In genomic region chr1:154465621-154466020, GRCh38 we compare ENCODE assay signal across 16 cellular contexts. TPM values are rescaled to one million over a fixed set of nuclear protein-coding genes. Genes with fewer than 3 reads are reported as not detected.
DNase-seq lines count a peak whose midpoint lies in the region; ATAC-seq, FAIRE-seq and TF ChIP-seq lines count a peak whose summit lies in the region.
"Had no signal": no experiment of that assay in that cellular context is flagged by ENCODE, and none has a peak within 500 bp of the region (broad histone marks: within the 10 kb centered on the region; RNA-seq: fewer than 3 reads in every experiment).

No MANE protein-coding gene starts in this region.

- no TSS peak for BruUV-seq in K562 (replicated peaks; lab: Mats Ljungman, UMichigan)

- no peak overlapping the region for H4K91ac ChIP-seq in neuronal stem cell (ENCODE audit: low read depth, low read length, poor library complexity)

- no peak overlapping the region for H4K8ac ChIP-seq in neuronal stem cell (ENCODE audit: low read depth, low read length)

- TF ChIP-seq RAD21 in K562 (CRISPR knock-in tag; conservative IDR thresholded peaks at IDR 0.05 in 1 of 2, IDR thresholded peaks at IDR 0.05 in 1 of 2) = no peak

- peak overlapping the region; percentile 4 for H2AK5ac ChIP-seq in neuronal stem cell (ENCODE audit: low read depth, low read length)

- no peaks in the 10 kb centered on the region for H3K9me1 ChIP-seq in K562 (ENCODE audit: control insufficient read depth, insufficient read depth, low read length)

- no peak overlapping the region for H2BK15ac ChIP-seq in neuronal stem cell (ENCODE audit: low read length)

- H3K23ac ChIP-seq in neuronal stem cell (ENCODE audit: low read depth, low read length, poor library complexity) = no peak overlapping the region

- CTCF ChIA-PET in K562 (lab: Yijun Ruan, JAX; ENCODE audit: low intra/inter-chr PET ratio) = no interaction called here

- H3K9ac ChIP-seq in K562 (ENCODE audit: insufficient read depth in 1 of 2, low read depth in 2 of 2, low read length in 2 of 2) (no peak overlapping the region), neuronal stem cell (ENCODE audit: low read depth, low read length, poor library complexity) (no peak overlapping the region)

- no peak overlapping the region for H3K14ac ChIP-seq in neuronal stem cell (ENCODE audit: low read length)

- H3K27ac ChIP-seq in K562 (ENCODE audit: extremely low read depth, low read depth, low read length) (no peak overlapping the region), neuronal stem cell (replicated peaks; ENCODE audit: low read length) (no peak overlapping the region)
- H3K27ac ChIP-seq: brain microvascular endothelial cell had no signal

- H3K9me3 ChIP-seq in K562 (replicated peaks; ENCODE audit: control insufficient read depth, insufficient read depth, low read depth, low read length) = no peaks in the 10 kb centered on the region
- H3K9me3 ChIP-seq in neuronal stem cell (replicated peaks in 1 of 2; ENCODE audit: control insufficient read depth in 2 of 2, insufficient read depth in 1 of 2, low read depth in 1 of 2, low read length in 2 of 2) = no peaks in the 10 kb centered on the region
- H3K9me3 ChIP-seq: Caco-2 had no signal

- intact Hi-C loops in cardiac septum (cut with DNase I) = no loop called here
- intact Hi-C loops in left cardiac atrium (cut with DNase I) = no loop called here
- intact Hi-C loops in K562 (cut with micrococcal nuclease) = loop anchor here (2.0 to 10.0 kb wide), 4 partner anchors 58 to 271 kb away; partner anchors contain the start of genes HAX1, IL6R and TPM3

- H3K27me3 ChIP-seq in K562 (ENCODE audit: control insufficient read depth in 2 of 2, insufficient read depth in 2 of 2, low read length in 2 of 2) = peaks cover 0 to 7% of the 10 kb centered on the region in 2 experiments; a peak in 2 of 5 replicates
- no peaks in the 10 kb centered on the region for H3K27me3 ChIP-seq in neuronal stem cell (ENCODE audit: control insufficient read depth in 3 of 3, insufficient read depth in 3 of 3, low read depth in 1 of 3, low read length in 3 of 3)
- H3K27me3 ChIP-seq: brain microvascular endothelial cell had no signal

- no peak overlapping the region for H2BK120ac ChIP-seq in neuronal stem cell (ENCODE audit: low read depth, low read length)

- in situ Hi-C loops in K562 (cut with MboI) = no loop called here

- TF ChIP-seq CTCF in K562 (IDR thresholded peaks at IDR 0.05 in 2 of 3, conservative IDR thresholded peaks at IDR 0.05 in 1 of 3; ENCODE audit: insufficient read depth in 2 of 3, low read depth in 1 of 3, low read length in 3 of 3) = no peak

- H4K20me1 ChIP-seq in K562 (replicated peaks; ENCODE audit: control insufficient read depth, insufficient read depth, low read length) = no peaks in the 10 kb centered on the region

- no peak for TF ChIP-seq POLR2A in K562 (conservative IDR thresholded peaks at IDR 0.05)

- H3K4me1 ChIP-seq in K562 (replicated peaks in 1 of 2; ENCODE audit: control insufficient read depth in 2 of 2, insufficient read depth in 2 of 2, low read length in 2 of 2) (peaks cover 7 to 24% of the 10 kb centered on the region in 2 experiments), neuronal stem cell (ENCODE audit: control insufficient read depth in 2 of 2, insufficient read depth in 1 of 2, low read depth in 1 of 2, low read length in 2 of 2) (peaks cover 0 to 8% of the 10 kb centered on the region in 2 donors)
- H3K4me1 ChIP-seq: Caco-2 had no signal

- no peaks in the 10 kb centered on the region for H3K79me2 ChIP-seq in K562 (ENCODE audit: control insufficient read depth, insufficient read depth, low read length)

- ATAC-seq in left cardiac atrium (no peak), K562 (no peak)
- ATAC-seq: esophagus mucosa, HCT116 had no signal

- POLR2A ChIA-PET in K562 (lab: Yijun Ruan, JAX) = interaction anchor here (0.9 to 1.1 kb wide), 2 partner anchors 31 to 75 kb away, joined by 4 read pairs; no protein-coding TSS in a partner anchor

- H2AFZ ChIP-seq in K562 (ENCODE audit: low read depth, low read length) (peak overlapping the region; percentile 61), neuronal stem cell (ENCODE audit: low read length) (peak overlapping the region; percentile 17)

- no peak overlapping the region for H3K4me3 ChIP-seq in K562
- no peak overlapping the region for H3K4me3 ChIP-seq in neuronal stem cell (ENCODE audit: low read length in 2 of 2)

- 44% methylated on average over 8 of the region's 8 CpGs for WGBS in K562 (ENCODE audit: insufficient coverage, low coverage, missing lambda C conversion rate)
- WGBS in neuronal stem cell (ENCODE audit: extremely low coverage in 2 of 2, insufficient read length in 2 of 2, insufficient replicate concordance in 1 of 2), 2 donors = no CpG with 5 or more reads among the region's 8 CpGs

- H3K4ac ChIP-seq in neuronal stem cell (ENCODE audit: low read length) = no peak overlapping the region

- DNase-seq in cardiac septum (ENCODE audit: low spot score) = peak; percentile 35
- no peak for DNase-seq in left cardiac atrium
- DNase-seq in K562 (ENCODE audit: extremely low read depth in 1 of 4, low spot score in 3 of 4) = no peak
- no peak for DNase-seq in neuronal stem cell (ENCODE audit: low spot score)
- DNase-seq in C1 segment of cervical spinal cord (lab: John Stamatoyannopoulos, UW) = no peak
- no peak for DNase-seq in DMS79 treated with DMSO at 0.1 percent for 48 hours (lab: John Stamatoyannopoulos, UW)
- DNase-seq in activated effector memory CD4-positive, alpha-beta T cell treated with Interleukin-2 at 50 U/mL for 16 hours = no peak
- DNase-seq in NCI-H524 treated with DMSO at 0.1 percent for 48 hours (lab: John Stamatoyannopoulos, UW) = no peak
- DNase-seq: activated CD4-positive, alpha-beta T cell treated with anti-CD3 and anti-CD28 coated beads for 48 hours; brain microvascular endothelial cell; Caco-2; NCI-H526 treated with DMSO at 0.1 percent for 48 hours; stimulated activated naive B cell treated with anti-CD40 and anti-IgM and Interleukin-4, amounts not matched to agents 10 μg/mL and 1 μg/mL and 100 μg/mL, for 72 hours had no signal

- no peak overlapping the region for H3K18ac ChIP-seq in neuronal stem cell (ENCODE audit: low read length)

- FAIRE-seq in K562 (lab: Jason Lieb, UNC) = no peak

- H3K79me1 ChIP-seq in neuronal stem cell (ENCODE audit: low read depth, low read length) = no peaks in the 10 kb centered on the region

- no peak overlapping the region for H2BK12ac ChIP-seq in neuronal stem cell (ENCODE audit: low read length)

- H3K36me3 ChIP-seq in K562 (ENCODE audit: control insufficient read depth, insufficient read depth, low read length) (no peaks in the 10 kb centered on the region), neuronal stem cell (replicated peaks in 1 of 2; ENCODE audit: control insufficient read depth in 2 of 2, insufficient read depth in 2 of 2, low read length in 2 of 2) (no peaks in the 10 kb centered on the region)
- H3K36me3 ChIP-seq: brain microvascular endothelial cell had no signal

- TF ChIP-seq EP300 in K562 (IDR thresholded peaks at IDR 0.05; ENCODE audit: low read length) = no peak

- H3K4me2 ChIP-seq in K562 (ENCODE audit: insufficient read depth, low read length) = no peak overlapping the region
- no peak overlapping the region for H3K4me2 ChIP-seq in neuronal stem cell (ENCODE audit: insufficient read depth, low read length, poor library complexity, severe bottlenecking)

- no peak overlapping the region for H2BK5ac ChIP-seq in neuronal stem cell (ENCODE audit: low read length)

TF ChIP-seq in K562, 482 proteins besides CTCF, POLR2A, EP300 and RAD21 (continues in another document):
- TF ChIP-seq ZFPM2 (CRISPR knock-in tag; IDR thresholded peaks at IDR 0.05) = no peak

RNA-seq across cellular contexts. Expression of gene TDRD10, which starts 36.4 kb away (rescaled TPM):
- total RNA-seq in cardiac septum (5.0 TPM), left cardiac atrium (1 to 10 TPM; 3.4 to 3.6 TPM), K562 (2014; rRNA removed) (not detected in 2 replicates), K562 (2014; rRNA removed; fragmentation: Illumina TruSeq; extraction: Trizol) (not detected in 2 replicates), K562 (2015; rRNA removed; fragmentation: Illumina TruSeq; extraction: Trizol) (not detected in 2 replicates), K562 (2021) (not detected in 2 replicates)
- total RNA-seq in K562 (2011; cell fraction: chromatin; rRNA removed; ENCODE audit: low replicate concordance) = not detected in 2 replicates
- not detected in 2 replicates for total RNA-seq in K562 (2011; cell fraction: nucleolus; rRNA removed)
- total RNA-seq in K562 (2011; cell fraction: nucleoplasm; rRNA removed) = not detected in 2 replicates
- polyA plus RNA-seq in K562 (2011; rRNA removed) (not detected in 2 replicates), K562 (2014; fragmentation: Illumina TruSeq; extraction: Trizol) (not detected in 2 replicates), K562 (2014; fragmentation: Nextera tagmentation; extraction: Ambion mirVana) (not detected), K562 (2014; rRNA removed) (not detected in 2 replicates)
- not detected in 2 replicates for polyA plus RNA-seq in K562 (2011; cell fraction: cytosol; rRNA removed)
- not detected in 2 replicates for polyA plus RNA-seq in K562 (2011; cell fraction: nucleus; rRNA removed)
- not detected in 2 replicates for polyA plus RNA-seq in K562 (2012)
- not detected in 2 replicates for polyA minus RNA-seq in K562 (2011; rRNA and poly(A)+ RNA removed)
- polyA minus RNA-seq in K562 (2011; cell fraction: cytosol; rRNA and poly(A)+ RNA removed) = not detected in 2 replicates
- not detected in 2 replicates for polyA minus RNA-seq in K562 (2011; cell fraction: nucleus; rRNA and poly(A)+ RNA removed)
- polyA plus RNA-seq in neuronal stem cell (2013, experiment 1 of 2) = not detected
- not detected for polyA plus RNA-seq in neuronal stem cell (2013, experiment 2 of 2)
- total RNA-seq: Caco-2, SK-MEL-5 had no signal

RNA-seq across cellular contexts. Expression of gene SHE, which starts 36.6 kb away (rescaled TPM):
- total RNA-seq in cardiac septum (16.8 TPM), left cardiac atrium (10 to 100 TPM; 13.5 to 21.4 TPM), K562 (2014; rRNA removed) (0.04 and 0.05 TPM in 2 replicates), K562 (2014; rRNA removed; fragmentation: Illumina TruSeq; extraction: Trizol) (not detected in 2 replicates), K562 (2015; rRNA removed; fragmentation: Illumina TruSeq; extraction: Trizol) (not detected in 2 replicates), K562 (2021) (not detected in 2 replicates)
- not detected in 2 replicates for total RNA-seq in K562 (2011; cell fraction: chromatin; rRNA removed; ENCODE audit: low replicate concordance)
- total RNA-seq in K562 (2011; cell fraction: nucleolus; rRNA removed) = not detected in 2 replicates
- not detected in 2 replicates for total RNA-seq in K562 (2011; cell fraction: nucleoplasm; rRNA removed)
- polyA plus RNA-seq in K562 (2011; rRNA removed) (not detected in 2 replicates), K562 (2014; fragmentation: Illumina TruSeq; extraction: Trizol) (not detected in 2 replicates), K562 (2014; fragmentation: Nextera tagmentation; extraction: Ambion mirVana) (not detected), K562 (2014; rRNA removed) (0.01 TPM in 1 of 2 replicates, not detected in the other)
- not detected in 2 replicates for polyA plus RNA-seq in K562 (2011; cell fraction: cytosol; rRNA removed)
- not detected in 2 replicates for polyA plus RNA-seq in K562 (2011; cell fraction: nucleus; rRNA removed)
- polyA plus RNA-seq in K562 (2012) = 0.06 TPM in 1 of 2 replicates, not detected in the other
- polyA minus RNA-seq in K562 (2011; rRNA and poly(A)+ RNA removed) = not detected in 2 replicates
- polyA minus RNA-seq in K562 (2011; cell fraction: cytosol; rRNA and poly(A)+ RNA removed) = not detected in 2 replicates
- polyA minus RNA-seq in K562 (2011; cell fraction: nucleus; rRNA and poly(A)+ RNA removed) = not detected in 2 replicates
- 0.10 TPM for polyA plus RNA-seq in neuronal stem cell (2013, experiment 1 of 2)
- 0.03 TPM for polyA plus RNA-seq in neuronal stem cell (2013, experiment 2 of 2)
- total RNA-seq: Caco-2 had no signal

Comparison
In these comparisons a context has a peak if more than half of its experiments do, and no peak if none do; other contexts are left out.
1. RNA of gene SHE, which starts 36.6 kb away (total RNA-seq): 13.5 to 21.4 TPM in left cardiac atrium and 16.8 TPM in cardiac septum (single experiment); 0.04 to 0.05 TPM in K562; every median in the first group is over 10 times any median in the second.